Comparison of ENCODE assay signal across 15 cellular contexts in the genomic region with DNA sequence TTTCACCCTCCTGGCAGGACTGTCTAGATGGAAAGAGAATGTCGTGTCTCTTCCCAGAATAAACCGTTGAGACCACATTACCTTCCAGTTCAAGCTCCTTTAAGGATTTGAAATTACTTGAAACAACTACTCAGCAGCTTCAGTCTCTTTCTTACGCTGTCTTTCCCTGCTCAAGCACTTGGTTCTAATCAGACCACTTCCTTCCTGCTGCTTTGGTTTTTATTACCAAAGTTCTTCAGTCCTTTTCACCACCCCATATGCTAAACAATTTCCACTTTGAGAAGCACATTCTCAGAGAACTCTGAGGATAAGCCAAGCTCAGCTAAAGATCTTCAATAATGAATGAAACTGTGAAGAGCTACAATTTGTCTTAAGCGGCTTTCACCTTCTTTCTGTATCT.
DNase-seq lines count a peak whose midpoint lies in the region; ATAC-seq and TF ChIP-seq lines count a peak whose summit lies in the region.
"Had no signal": no experiment of that assay in that cellular context is flagged by ENCODE, and none has a peak within 500 bp of the region (broad histone marks: within the 10 kb centered on the region; RNA-seq: fewer than 3 reads in every experiment).

No MANE protein-coding gene starts in this region.

- TF ChIP-seq EP300 in tibial nerve (IDR thresholded peaks at IDR 0.05), result no peak

- H3K27ac Mint-ChIP-seq in activated T-helper 2 cell treated with anti-CD3 and anti-CD28 coated beads, Interferon-gamma antibody, Interleukin-2, Interleukin-4, amounts not matched to agents 10 μg/mL and 5 μg/mL and 100 μg/mL, durations not matched to agents 14 hours and 24 hours and 36 hours, result peak overlapping the region; percentile 75

- peaks cover 23% of the 10 kb centered on the region for H3K4me1 Mint-ChIP-seq in activated T-helper 2 cell treated with anti-CD3 and anti-CD28 coated beads, Interferon-gamma antibody, Interleukin-2, Interleukin-4, amounts not matched to agents 10 μg/mL and 5 μg/mL and 100 μg/mL, durations not matched to agents 14 hours and 24 hours and 36 hours (ENCODE audit: low read depth)

- no peaks in the 10 kb centered on the region for H4K20me1 ChIP-seq in DND-41 (ENCODE audit: insufficient read depth, low read length)

- H3K27ac ChIP-seq in DND-41 (ENCODE audit: low read length), result peak overlapping the region; percentile 88
- H3K27ac ChIP-seq in mesodermal cell (ENCODE audit: low read depth, low read length, severe bottlenecking), result peak overlapping the region; percentile 37
- no peak overlapping the region for H3K27ac ChIP-seq in tibial nerve
- H3K27ac ChIP-seq: tibial artery had no signal

- peak; percentile 55 for DNase-seq in DND-41
- DNase-seq in KBM-7, result peak; percentile 59
- peak; percentile 12 for DNase-seq in activated T-helper 2 cell treated with anti-CD3 and anti-CD28 coated beads, Interferon-gamma antibody, Interleukin-2, Interleukin-4, amounts not matched to agents 10 μg/mL and 5 μg/mL and 100 μg/mL, durations not matched to agents 14 hours and 24 hours and 36 hours (ENCODE audit: low spot score)
- DNase-seq in GM19238 (ENCODE audit: insufficient read length, low spot score), result no peak
- DNase-seq in C1 segment of cervical spinal cord (lab: John Stamatoyannopoulos, UW), result no peak
- no peak for DNase-seq in NCI-H82 (lab: John Stamatoyannopoulos, UW)
- no peak for DNase-seq in tibial nerve (ENCODE audit: low spot score in 2 of 2)
- DNase-seq: DMS79, H7, left colon, NCI-H1048, PC-3, posterior cingulate gyrus, tibial artery had no signal

- H3K79me2 ChIP-seq in DND-41 (ENCODE audit: insufficient read depth, low read length), result no peaks in the 10 kb centered on the region

- peak overlapping the region; percentile 68 for H2AFZ ChIP-seq in DND-41 (ENCODE audit: low read depth, low read length)

- H3K27me3 ChIP-seq in DND-41 (ENCODE audit: insufficient read depth, low read length, poor library complexity), result no peaks in the 10 kb centered on the region
- no peaks in the 10 kb centered on the region for H3K27me3 ChIP-seq in tibial nerve
- H3K27me3 ChIP-seq: tibial artery had no signal

- no peak for TF ChIP-seq POLR2A in tibial nerve (IDR thresholded peaks at IDR 0.05)

- H3K4me1 ChIP-seq in DND-41 (ENCODE audit: insufficient read depth, low read length) (peaks cover 44% of the 10 kb centered on the region), mesodermal cell (ENCODE audit: control insufficient read depth, insufficient read depth, low read length, poor library complexity, severe bottlenecking) (no peaks in the 10 kb centered on the region), tibial nerve (peaks cover 0 to 25% (median under 1%) of the 10 kb centered on the region in 4 donors)

- H3K9me3 ChIP-seq in DND-41 (ENCODE audit: insufficient read depth, low read length, severe bottlenecking) (no peaks in the 10 kb centered on the region), mesodermal cell (ENCODE audit: control insufficient read depth, low read length) (no peaks in the 10 kb centered on the region), tibial nerve (no peaks in the 10 kb centered on the region)
- H3K9me3 ChIP-seq: tibial artery had no signal

- in situ Hi-C loops in KBM-7 (cut with MboI; ENCODE audit: low pct_unique_long_range_greater_than_20kb, low sequenced_read_pairs), result no loop called here

- H3K9me3 Mint-ChIP-seq in activated T-helper 2 cell treated with anti-CD3 and anti-CD28 coated beads, Interferon-gamma antibody, Interleukin-2, Interleukin-4, amounts not matched to agents 10 μg/mL and 5 μg/mL and 100 μg/mL, durations not matched to agents 14 hours and 24 hours and 36 hours, result no peaks in the 10 kb centered on the region

- H3K9ac ChIP-seq in DND-41 (ENCODE audit: low read depth, low read length), result peak overlapping the region; percentile 43

- WGBS in mesodermal cell (ENCODE audit: insufficient coverage in 2 of 2), 2 experiments, result 82 to 86% methylated on average over 3 to 4 of the region's 4 CpGs
- 49 to 51% methylated on average over 4 of the region's 4 CpGs for WGBS in tibial nerve, 2 donors

- H3K4me3 ChIP-seq in DND-41 (ENCODE audit: low read depth in 1 of 2, low read length in 2 of 2) (0 out of 4 replicates have a peak overlapping the region, but pooled peaks of 1 of the 2 experiments have one; percentile 10), mesodermal cell (ENCODE audit: extremely low read depth, insufficient read depth, low read length, poor library complexity, severe bottlenecking) (no peak overlapping the region), tibial nerve (no peak overlapping the region)
- H3K4me3 ChIP-seq: tibial artery had no signal

- H3K4me2 ChIP-seq in DND-41 (ENCODE audit: insufficient read depth, low read length), result peak overlapping the region; percentile 51

- H3K36me3 ChIP-seq in DND-41 (ENCODE audit: insufficient read depth, low read length), result no peaks in the 10 kb centered on the region
- no peaks in the 10 kb centered on the region for H3K36me3 ChIP-seq in mesodermal cell (ENCODE audit: control insufficient read depth, insufficient read depth, low read length)
- H3K36me3 ChIP-seq in tibial nerve, result no peaks in the 10 kb centered on the region
- H3K36me3 ChIP-seq: tibial artery had no signal

- no peaks in the 10 kb centered on the region for H3K27me3 Mint-ChIP-seq in activated T-helper 2 cell treated with anti-CD3 and anti-CD28 coated beads, Interferon-gamma antibody, Interleukin-2, Interleukin-4, amounts not matched to agents 10 μg/mL and 5 μg/mL and 100 μg/mL, durations not matched to agents 14 hours and 24 hours and 36 hours (ENCODE audit: low read depth)

- ATAC-seq in DND-41 (ENCODE audit: insufficient read depth, low read depth), result peak; percentile 98
- ATAC-seq: left colon, PC-3 had no signal

- TF ChIP-seq CTCF in DND-41 (IDR thresholded peaks at IDR 0.05; ENCODE audit: borderline replicate concordance, extremely low read depth, low read length, poor library complexity, severe bottlenecking), result no peak
- TF ChIP-seq CTCF in tibial nerve (IDR thresholded peaks at IDR 0.05), result no peak

- intact Hi-C loops in activated T-helper 2 cell treated with anti-CD3 and anti-CD28 coated beads, Interferon-gamma antibody, Interleukin-2, Interleukin-4, amounts not matched to agents 10 μg/mL and 5 μg/mL and 100 μg/mL, durations not matched to agents 14 hours and 24 hours and 36 hours (cut with micrococcal nuclease), result no loop called here

- peak overlapping the region; percentile 13 for H3K4me3 Mint-ChIP-seq in activated T-helper 2 cell treated with anti-CD3 and anti-CD28 coated beads, Interferon-gamma antibody, Interleukin-2, Interleukin-4, amounts not matched to agents 10 μg/mL and 5 μg/mL and 100 μg/mL, durations not matched to agents 14 hours and 24 hours and 36 hours (ENCODE audit: low read depth)

- H3K36me3 Mint-ChIP-seq in activated T-helper 2 cell treated with anti-CD3 and anti-CD28 coated beads, Interferon-gamma antibody, Interleukin-2, Interleukin-4, amounts not matched to agents 10 μg/mL and 5 μg/mL and 100 μg/mL, durations not matched to agents 14 hours and 24 hours and 36 hours (ENCODE audit: low read depth), result no peaks in the 10 kb centered on the region

Comparison
In these comparisons a context has a peak if more than half of its experiments do, and no peak if none do; other contexts are left out.
1. DNase-seq: peak in DND-41 (single experiment), KBM-7 (single experiment) and activated T-helper 2 cell treated with anti-CD3 and anti-CD28 coated beads, Interferon-gamma antibody, Interleukin-2, Interleukin-4, amounts not matched to agents 10 μg/mL and 5 μg/mL and 100 μg/mL, durations not matched to agents 14 hours and 24 hours and 36 hours (single experiment); none in GM19238 (single experiment), C1 segment of cervical spinal cord (0 of 14), NCI-H82 (single experiment) and tibial nerve (0 of 2).
2. H3K27ac ChIP-seq: peak in DND-41 (single experiment) and mesodermal cell (single experiment); none in tibial nerve (0 of 4).